8 cellular contexts compared by ENCODE assay signal in genomic region chr13:91722267-91722884, GRCh38.
DNase-seq lines count a peak whose midpoint lies in the region; ATAC-seq and TF ChIP-seq lines count a peak whose summit lies in the region.

No MANE protein-coding gene starts in this region.

- intact Hi-C loops in activated CD4-positive, alpha-beta memory T cell treated with anti-CD3 and anti-CD28 coated beads for 36 hours (cut with micrococcal nuclease): loop anchor here (1.0 to 2.0 kb wide), 3 partner anchors 342 to 588 kb away; no protein-coding TSS in a partner anchor

- no peak for ATAC-seq in omental fat pad (ENCODE audit: low FRiP score)

- in situ Hi-C loops in brain microvascular endothelial cell (cut with HindIII; ENCODE audit: low pct_ligation_motif_present, low sequenced_read_pairs): no loop called here

- no peaks in the 10 kb centered on the region for H3K9me3 Mint-ChIP-seq in activated CD4-positive, alpha-beta memory T cell treated with anti-CD3 and anti-CD28 coated beads for 36 hours

- POLR2A ChIA-PET in activated CD4-positive, alpha-beta memory T cell treated with anti-CD3 and anti-CD28 coated beads for 36 hours (lab: Charles Lee): no interaction called here

- no peaks in the 10 kb centered on the region for H3K36me3 Mint-ChIP-seq in activated CD4-positive, alpha-beta memory T cell treated with anti-CD3 and anti-CD28 coated beads for 36 hours

- no peak overlapping the region for H3K4me3 ChIP-seq in brain microvascular endothelial cell (ENCODE audit: low read depth, low read length)

- CTCF ChIA-PET in activated CD4-positive, alpha-beta memory T cell treated with anti-CD3 and anti-CD28 coated beads for 36 hours (lab: Charles Lee): interaction anchor here (0.7 to 2.0 kb wide), 8 partner anchors 16 to 587 kb away, joined by 3 to 11 read pairs (median 5); no protein-coding TSS in a partner anchor

- H3K27ac ChIP-seq in brain microvascular endothelial cell: no peak overlapping the region

- H3K27me3 Mint-ChIP-seq in activated CD4-positive, alpha-beta memory T cell treated with anti-CD3 and anti-CD28 coated beads for 36 hours: no peaks in the 10 kb centered on the region

- H3K27ac Mint-ChIP-seq in activated CD4-positive, alpha-beta memory T cell treated with anti-CD3 and anti-CD28 coated beads for 36 hours: no peak overlapping the region

- no peaks in the 10 kb centered on the region for H3K36me3 ChIP-seq in brain microvascular endothelial cell (replicated peaks)

- H3K4me3 Mint-ChIP-seq in activated CD4-positive, alpha-beta memory T cell treated with anti-CD3 and anti-CD28 coated beads for 36 hours: no peak overlapping the region

- no peaks in the 10 kb centered on the region for H3K27me3 ChIP-seq in brain microvascular endothelial cell (replicated peaks)

- DNase-seq in DMS153 treated with DMSO at 0.1 percent for 48 hours (lab: John Stamatoyannopoulos, UW; ENCODE audit: unreplicated experiment) (peak; percentile 3), DMS153 (lab: John Stamatoyannopoulos, UW) (no peak), NCI-H1930 (lab: John Stamatoyannopoulos, UW) (peak; percentile 5 to 41), brain microvascular endothelial cell (peak; percentile 15), medulla oblongata (ENCODE audit: extremely low spot score) (peak; percentile 54), omental fat pad (ENCODE audit: low spot score) (no peak)
- no peak for DNase-seq in activated CD4-positive, alpha-beta memory T cell treated with anti-CD3 and anti-CD28 coated beads for 36 hours
- DNase-seq in activated naive CD4-positive, alpha-beta T cell (lab: John Stamatoyannopoulos, UW): no peak

- TF ChIP-seq CTCF in brain microvascular endothelial cell (IDR thresholded peaks at IDR 0.05; ENCODE audit: low read depth, low read length, missing control alignments): peak; percentile 41
- TF ChIP-seq CTCF in omental fat pad (IDR thresholded peaks at IDR 0.05): no peak

- no peaks in the 10 kb centered on the region for H3K4me1 Mint-ChIP-seq in activated CD4-positive, alpha-beta memory T cell treated with anti-CD3 and anti-CD28 coated beads for 36 hours (ENCODE audit: low read depth)

Comparison
In these comparisons a context has a peak if more than half of its experiments do, and no peak if none do; other contexts are left out.
1. DNase-seq: peak in DMS153 treated with DMSO at 0.1 percent for 48 hours (single experiment), NCI-H1930 (2 of 2), brain microvascular endothelial cell (single experiment) and medulla oblongata (single experiment); none in DMS153 (single experiment), activated CD4-positive, alpha-beta memory T cell treated with anti-CD3 and anti-CD28 coated beads for 36 hours (single experiment), activated naive CD4-positive, alpha-beta T cell (0 of 4) and omental fat pad (single experiment).